21 cellular contexts compared by ENCODE assay signal in the genomic region with DNA sequence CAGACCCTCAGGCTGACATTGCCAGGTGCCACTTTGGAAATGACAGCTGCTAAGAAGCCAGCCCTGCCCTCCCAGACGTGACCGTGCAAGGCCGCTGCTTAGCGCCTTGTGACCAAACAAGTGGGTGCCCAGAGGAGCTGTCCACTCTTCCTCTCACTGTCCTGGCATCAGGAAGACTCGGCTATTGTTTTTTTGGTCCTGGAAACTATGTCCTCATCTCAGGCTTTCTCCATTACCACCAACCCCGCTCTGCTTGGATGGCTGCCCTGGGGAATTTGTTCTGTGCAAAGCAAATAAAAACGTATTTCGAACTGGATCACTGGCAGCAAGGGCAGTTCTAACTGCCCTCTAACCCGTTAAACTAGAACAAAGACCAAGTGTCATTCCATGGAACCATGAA. TPM values are rescaled to one million over a fixed set of nuclear protein-coding genes. Genes with fewer than 3 reads are reported as not detected.
A peak's percentile ranks its signal among the peaks of the same experiment; 100 is the strongest.
DNase-seq lines count a peak whose midpoint lies in the region; ATAC-seq and TF ChIP-seq lines count a peak whose summit lies in the region.
"Had no signal": no experiment of that assay in that cellular context is flagged by ENCODE, and none has a peak within 500 bp of the region (broad histone marks: within the 10 kb centered on the region; RNA-seq: fewer than 3 reads in every experiment).

No MANE protein-coding gene starts in this region.

- H3K4me3 ChIP-seq in mucosa of descending colon = no peak overlapping the region
- no peak overlapping the region for H3K4me3 ChIP-seq in skeletal muscle tissue (ENCODE audit: low read length in 3 of 3)
- H3K4me3 ChIP-seq: heart right ventricle had no signal

- H3K9me3 ChIP-seq in mucosa of descending colon (no peaks in the 10 kb centered on the region), skeletal muscle tissue (ENCODE audit: control insufficient read depth in 3 of 3, low read length in 3 of 3) (no peaks in the 10 kb centered on the region)
- H3K9me3 ChIP-seq: heart right ventricle had no signal

- H3K4me1 Mint-ChIP-seq in activated CD4-positive, alpha-beta T cell treated with anti-CD3 and anti-CD28 coated beads for 36 hours = no peaks in the 10 kb centered on the region
- H3K4me1 Mint-ChIP-seq in T-helper 2 cell treated with Interferon-gamma antibody and Interleukin-4, amounts not matched to agents 5 μg/mL and 100 μg/mL, for 36 hours (ENCODE audit: low read depth) = no peaks in the 10 kb centered on the region
- H3K4me1 Mint-ChIP-seq: CD14-positive monocyte, mesothelial cell of epicardium had no signal

- H3K27me3 Mint-ChIP-seq in activated CD4-positive, alpha-beta T cell treated with anti-CD3 and anti-CD28 coated beads for 36 hours = peaks cover 2% of the 10 kb centered on the region
- H3K27me3 Mint-ChIP-seq in T-helper 2 cell treated with Interferon-gamma antibody and Interleukin-4, amounts not matched to agents 5 μg/mL and 100 μg/mL, for 36 hours (ENCODE audit: low read depth) = peaks cover 12% of the 10 kb centered on the region

- DNase-seq in EH (ENCODE audit: low read depth) (peak; percentile 4), NCI-H69 (lab: John Stamatoyannopoulos, UW) (peak; percentile 20), mucosa of descending colon (peak in 1 of 3 donors; percentile 62)
- no peak for DNase-seq in activated CD4-positive, alpha-beta T cell treated with anti-CD3 and anti-CD28 coated beads for 36 hours
- no peak for DNase-seq in T-helper 2 cell treated with Interferon-gamma antibody and Interleukin-4, amounts not matched to agents 5 μg/mL and 100 μg/mL, for 36 hours (ENCODE audit: low spot score)
- DNase-seq: activated CD8-positive, alpha-beta T cell treated with anti-CD3 and anti-CD28 coated beads for 36 hours; activated naive CD4-positive, alpha-beta T cell; effector CD8-positive, alpha-beta T cell; erythroblast; foreskin fibroblast; heart right ventricle; KBM-7; NCI-H510A treated with DMSO at 0.1 percent for 48 hours; small intestine; stimulated activated CD4-positive, alpha-beta T cell treated with anti-CD3 and anti-CD28 coated beads, Interleukin-1b, Interleukin-23, amount 100 ng/mL, for 48 hours had no signal

- H3K36me3 Mint-ChIP-seq in activated CD4-positive, alpha-beta T cell treated with anti-CD3 and anti-CD28 coated beads for 36 hours (ENCODE audit: low read depth) = no peaks in the 10 kb centered on the region
- H3K36me3 Mint-ChIP-seq in T-helper 2 cell treated with Interferon-gamma antibody and Interleukin-4, amounts not matched to agents 5 μg/mL and 100 μg/mL, for 36 hours (ENCODE audit: low read depth) = no peaks in the 10 kb centered on the region
- H3K36me3 Mint-ChIP-seq: CD14-positive monocyte, mesothelial cell of epicardium had no signal

- CTCF ChIA-PET in activated CD4-positive, alpha-beta T cell treated with anti-CD3 and anti-CD28 coated beads for 36 hours (lab: Charles Lee) = interaction anchor here (1.3 kb wide), 1 partner anchor 82 kb away, joined by 4 read pairs; no protein-coding TSS in a partner anchor

- no peaks in the 10 kb centered on the region for H3K9me3 Mint-ChIP-seq in activated CD4-positive, alpha-beta T cell treated with anti-CD3 and anti-CD28 coated beads for 36 hours (ENCODE audit: low read depth)
- no peaks in the 10 kb centered on the region for H3K9me3 Mint-ChIP-seq in T-helper 2 cell treated with Interferon-gamma antibody and Interleukin-4, amounts not matched to agents 5 μg/mL and 100 μg/mL, for 36 hours
- H3K9me3 Mint-ChIP-seq: activated CD8-positive, alpha-beta T cell treated with anti-CD3 and anti-CD28 coated beads for 36 hours; mesothelial cell of epicardium had no signal

- peak overlapping the region in 2 of 3 donors; percentile 2 to 40 for H3K9ac ChIP-seq in skeletal muscle tissue (ENCODE audit: low read depth in 1 of 3, low read length in 3 of 3)

- no peak overlapping the region for H3K4me3 Mint-ChIP-seq in activated CD4-positive, alpha-beta T cell treated with anti-CD3 and anti-CD28 coated beads for 36 hours
- no peak overlapping the region for H3K4me3 Mint-ChIP-seq in T-helper 2 cell treated with Interferon-gamma antibody and Interleukin-4, amounts not matched to agents 5 μg/mL and 100 μg/mL, for 36 hours
- H3K4me3 Mint-ChIP-seq: activated CD8-positive, alpha-beta T cell treated with anti-CD3 and anti-CD28 coated beads for 36 hours; CD14-positive monocyte; mesothelial cell of epicardium had no signal

- TF ChIP-seq CTCF in mucosa of descending colon (IDR thresholded peaks at IDR 0.05) = no peak

- peak overlapping the region; percentile 48 for H3K27ac ChIP-seq in skeletal muscle tissue (ENCODE audit: low read depth, low read length)
- H3K27ac ChIP-seq: heart right ventricle had no signal

- POLR2A ChIA-PET in activated CD4-positive, alpha-beta T cell treated with anti-CD3 and anti-CD28 coated beads for 36 hours (lab: Charles Lee) = no interaction called here

- H3K4me1 ChIP-seq in mucosa of descending colon (ENCODE audit: low read depth) (peaks cover 9% of the 10 kb centered on the region), skeletal muscle tissue (ENCODE audit: control insufficient read depth in 3 of 3, insufficient read depth in 3 of 3, low read length in 3 of 3) (peaks cover 25 to 55% (median 48%) of the 10 kb centered on the region in 3 donors)

- H3K27me3 ChIP-seq in skeletal muscle tissue (ENCODE audit: control insufficient read depth in 3 of 3, insufficient read depth in 3 of 3, low read length in 3 of 3) = no peaks in the 10 kb centered on the region
- H3K27me3 ChIP-seq: heart right ventricle had no signal

- H3K36me3 ChIP-seq in mucosa of descending colon (ENCODE audit: low read depth) (no peaks in the 10 kb centered on the region), skeletal muscle tissue (ENCODE audit: control insufficient read depth in 3 of 3, insufficient read depth in 3 of 3, low read length in 3 of 3) (no peaks in the 10 kb centered on the region)
- H3K36me3 ChIP-seq: heart right ventricle had no signal

- ATAC-seq in mucosa of descending colon (peak; percentile 26), GM19351 (IDR thresholded peaks at IDR 0.05; ENCODE audit: unreplicated experiment) (no peak)
- ATAC-seq in activated CD4-positive, alpha-beta T cell treated with anti-CD3 and anti-CD28 coated beads for 36 hours = no peak
- ATAC-seq: activated CD4-positive, CD25-positive, alpha-beta regulatory T cell treated with anti-CD3 and anti-CD28 coated beads, Interleukin-2, amount 50 U/mL, for 24 hours; activated CD8-positive, alpha-beta T cell treated with anti-CD3 and anti-CD28 coated beads for 36 hours; Panc1 had no signal

- H3K27ac Mint-ChIP-seq in activated CD4-positive, alpha-beta T cell treated with anti-CD3 and anti-CD28 coated beads for 36 hours = no peak overlapping the region
- no peak overlapping the region for H3K27ac Mint-ChIP-seq in T-helper 2 cell treated with Interferon-gamma antibody and Interleukin-4, amounts not matched to agents 5 μg/mL and 100 μg/mL, for 36 hours
- H3K27ac Mint-ChIP-seq: activated CD8-positive, alpha-beta T cell treated with anti-CD3 and anti-CD28 coated beads for 36 hours; CD14-positive monocyte; mesothelial cell of epicardium had no signal

- intact Hi-C loops in mucosa of descending colon (cut with DNase I, micrococcal nuclease) = no loop called here
- intact Hi-C loops in activated CD4-positive, alpha-beta T cell treated with anti-CD3 and anti-CD28 coated beads for 36 hours (cut with DNase I, micrococcal nuclease) = no loop called here

RNA-seq across cellular contexts. Expression of a gene that starts 13.7 kb away (rescaled TPM):
- total RNA-seq in mucosa of descending colon (10 to 100 TPM; 16.5 to 37.4 (median 32.1) TPM), skeletal muscle tissue (48.0 TPM)
- 1 to 10 TPM; 6.0 to 6.4 TPM for total RNA-seq in activated CD4-positive, alpha-beta T cell treated with anti-CD3 and anti-CD28 coated beads for 36 hours

Comparison
In these comparisons a context has a peak if more than half of its experiments do, and no peak if none do; other contexts are left out.
1. DNase-seq: peak in EH (single experiment) and NCI-H69 (single experiment); none in activated CD4-positive, alpha-beta T cell treated with anti-CD3 and anti-CD28 coated beads for 36 hours (single experiment) and T-helper 2 cell treated with Interferon-gamma antibody and Interleukin-4, amounts not matched to agents 5 μg/mL and 100 μg/mL, for 36 hours (single experiment).